9 cellular contexts compared by ENCODE assay signal in genomic region chr11:95088946-95089619, GRCh38. TPM values are rescaled to one million over a fixed set of nuclear protein-coding genes. Genes with fewer than 3 reads are reported as not detected.
A peak's percentile ranks its signal among the peaks of the same experiment; 100 is the strongest.
DNase-seq lines count a peak whose midpoint lies in the region; ATAC-seq and FAIRE-seq lines count a peak whose summit lies in the region.
"Had no signal": no experiment of that assay in that cellular context is flagged by ENCODE, and none has a peak within 500 bp of the region (broad histone marks: within the 10 kb centered on the region; RNA-seq: fewer than 3 reads in every experiment).

No MANE protein-coding gene starts in this region.

- H3K4me1 ChIP-seq in endocrine pancreas (ENCODE audit: control insufficient read depth, insufficient read depth, low read length) = peaks cover 5% of the 10 kb centered on the region
- H3K4me1 ChIP-seq in muscle layer of duodenum (ENCODE audit: control insufficient read depth in 1 of 2, insufficient read depth in 2 of 2, low read length in 2 of 2) = peaks cover 0 to 7% of the 10 kb centered on the region in 2 donors

- peak; percentile 52 for ATAC-seq in activated CD4-positive, alpha-beta T cell treated with anti-CD3 and anti-CD28 coated beads for 36 hours
- ATAC-seq in HG02938 (IDR thresholded peaks at IDR 0.05; ENCODE audit: unreplicated experiment) = peak; percentile 50

- H3K4me3 ChIP-seq in endocrine pancreas (ENCODE audit: control insufficient read depth, insufficient read depth, low read length) (peak overlapping the region; percentile 65), muscle layer of duodenum (ENCODE audit: low read depth in 1 of 2, low read length in 2 of 2) (peak overlapping the region; percentile 81 to 88)

- no peaks in the 10 kb centered on the region for H3K36me3 ChIP-seq in endocrine pancreas (ENCODE audit: control insufficient read depth, insufficient read depth, low read length)
- H3K36me3 ChIP-seq in muscle layer of duodenum (ENCODE audit: control insufficient read depth in 1 of 2, insufficient read depth in 2 of 2, low read length in 2 of 2) = no peaks in the 10 kb centered on the region

- H3K9me3 ChIP-seq in endocrine pancreas (ENCODE audit: control insufficient read depth, low read length) = no peaks in the 10 kb centered on the region
- no peaks in the 10 kb centered on the region for H3K9me3 ChIP-seq in muscle layer of duodenum (ENCODE audit: control insufficient read depth in 1 of 2, low read length in 2 of 2)

- POLR2A ChIA-PET in activated CD4-positive, alpha-beta T cell treated with anti-CD3 and anti-CD28 coated beads for 36 hours (lab: Charles Lee) = interaction anchor here (1.6 to 2.4 kb wide), 2 partner anchors 22 to 143 kb away, joined by 3 to 9 read pairs; no protein-coding TSS in a partner anchor

- H3K27ac Mint-ChIP-seq in activated CD4-positive, alpha-beta T cell treated with anti-CD3 and anti-CD28 coated beads for 36 hours = peak overlapping the region; percentile 96

- no peak for FAIRE-seq in urothelium cell line (lab: Jason Lieb, UNC)
- FAIRE-seq: colon had no signal

- intact Hi-C loops in activated CD4-positive, alpha-beta T cell treated with anti-CD3 and anti-CD28 coated beads for 36 hours (cut with DNase I, micrococcal nuclease) = loop anchor here (1.0 to 10.0 kb wide), 7 partner anchors 20 to 964 kb away; partner anchors contain the start of genes CWC15 (in 2 of the 2), KDM4D (in 2 of the 2), FAM76B (in 1 of the 2) and PANX1 (in 1 of the 2)

- H3K27me3 ChIP-seq in endocrine pancreas (ENCODE audit: control insufficient read depth, insufficient read depth, low read length) = no peaks in the 10 kb centered on the region
- no peaks in the 10 kb centered on the region for H3K27me3 ChIP-seq in muscle layer of duodenum (ENCODE audit: low read depth, low read length)

- DNase-seq in activated CD4-positive, alpha-beta T cell treated with anti-CD3 and anti-CD28 coated beads for 36 hours = peak; percentile 42
- DNase-seq in activated CD4-positive, alpha-beta T cell treated with anti-CD3 and anti-CD28 coated beads, Interleukin-2, amount 50 U/mL, for 1 hour = no peak
- DNase-seq in SIG-M5 (lab: John Stamatoyannopoulos, UW) = peak; percentile 9
- DNase-seq in NCI-H82 (lab: John Stamatoyannopoulos, UW) = no peak
- no peak for DNase-seq in urothelium cell line (ENCODE audit: low spot score)

- no peak overlapping the region for H3K9ac ChIP-seq in endocrine pancreas (ENCODE audit: control insufficient read depth, insufficient read depth, low read length)

- peak overlapping the region; percentile 79 for H3K4me3 Mint-ChIP-seq in activated CD4-positive, alpha-beta T cell treated with anti-CD3 and anti-CD28 coated beads for 36 hours

- peak overlapping the region; percentile 68 for H3K27ac ChIP-seq in muscle layer of duodenum (ENCODE audit: low read length)

- CTCF ChIA-PET in activated CD4-positive, alpha-beta T cell treated with anti-CD3 and anti-CD28 coated beads for 36 hours (lab: Charles Lee) = interaction anchor here (0.5 to 6.8 kb wide), 4 partner anchors 6 to 62 kb away, joined by 3 to 125 read pairs (median 23); partner anchors contain the start of gene SRSF8

- no peaks in the 10 kb centered on the region for H3K27me3 Mint-ChIP-seq in activated CD4-positive, alpha-beta T cell treated with anti-CD3 and anti-CD28 coated beads for 36 hours

- peaks cover 63% of the 10 kb centered on the region for H3K4me1 Mint-ChIP-seq in activated CD4-positive, alpha-beta T cell treated with anti-CD3 and anti-CD28 coated beads for 36 hours

- H3K9me3 Mint-ChIP-seq in activated CD4-positive, alpha-beta T cell treated with anti-CD3 and anti-CD28 coated beads for 36 hours (ENCODE audit: low read depth) = no peaks in the 10 kb centered on the region

- peaks cover 4% of the 10 kb centered on the region for H3K36me3 Mint-ChIP-seq in activated CD4-positive, alpha-beta T cell treated with anti-CD3 and anti-CD28 coated beads for 36 hours (ENCODE audit: low read depth)

RNA-seq across cellular contexts. Expression of gene ENDOD1, which starts 0.6 kb away (rescaled TPM):
- total RNA-seq in activated CD4-positive, alpha-beta T cell treated with anti-CD3 and anti-CD28 coated beads for 36 hours = 10 to 100 TPM; 11.1 to 13.1 TPM

RNA-seq across cellular contexts. Expression of gene SRSF8, which starts 22.4 kb away (rescaled TPM):
- 10 to 100 TPM; 23.7 to 26.5 TPM for total RNA-seq in activated CD4-positive, alpha-beta T cell treated with anti-CD3 and anti-CD28 coated beads for 36 hours

RNA-seq across cellular contexts. Expression of gene KDM4F, which starts 39.9 kb away (rescaled TPM):
- not detected for total RNA-seq in activated CD4-positive, alpha-beta T cell treated with anti-CD3 and anti-CD28 coated beads for 36 hours

Comparison
In these comparisons a context has a peak if more than half of its experiments do, and no peak if none do; other contexts are left out.
1. DNase-seq: peak in activated CD4-positive, alpha-beta T cell treated with anti-CD3 and anti-CD28 coated beads for 36 hours (single experiment) and SIG-M5 (single experiment); none in activated CD4-positive, alpha-beta T cell treated with anti-CD3 and anti-CD28 coated beads, Interleukin-2, amount 50 U/mL, for 1 hour (single experiment), NCI-H82 (single experiment) and urothelium cell line (single experiment).